Comparison of ENCODE assay signal across 1 cellular context in the genomic region with DNA sequence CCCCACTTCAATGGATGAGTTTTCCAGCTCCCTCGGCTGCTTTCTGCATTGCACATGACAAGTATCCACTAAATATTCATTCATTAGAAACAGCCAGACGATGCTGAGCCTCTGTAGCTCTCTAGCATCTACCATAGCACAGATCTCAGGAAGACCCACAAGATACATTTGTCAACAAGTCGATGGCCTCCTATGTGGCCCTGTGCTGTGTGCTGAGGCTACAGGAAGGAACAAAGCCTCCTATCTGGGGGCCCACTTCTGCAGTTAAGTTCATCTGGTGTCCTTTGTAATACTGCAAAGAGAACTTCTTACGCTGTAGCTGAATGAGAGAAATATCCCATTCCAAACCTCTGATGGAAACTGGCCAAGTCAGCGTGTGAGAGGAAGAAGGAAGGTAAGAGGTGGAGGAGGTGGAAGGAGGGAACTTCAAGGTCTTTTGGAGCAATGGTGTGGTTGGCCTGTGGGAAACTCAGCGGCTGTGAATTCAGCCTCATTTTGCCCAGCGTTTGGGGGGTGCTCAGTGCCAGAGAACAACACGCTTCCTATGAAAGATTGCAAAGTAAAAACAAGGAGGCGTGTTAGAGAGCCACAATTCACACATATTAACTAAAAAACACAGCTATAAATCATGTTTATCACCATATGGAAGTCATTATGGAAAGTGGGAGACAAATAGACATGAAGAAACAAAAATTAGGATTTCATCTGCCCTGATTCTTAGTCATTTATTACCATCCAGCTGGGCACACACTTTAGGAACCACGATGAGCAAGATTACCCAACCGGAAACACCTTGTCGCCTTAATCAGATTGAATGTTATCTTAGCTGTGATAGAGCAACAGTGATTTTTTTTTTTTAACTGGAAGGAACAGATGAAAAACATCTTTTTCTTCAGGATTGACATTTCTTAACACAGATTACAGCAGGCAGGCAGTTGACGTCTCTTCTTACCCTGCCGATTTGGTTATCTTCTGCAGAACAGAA.
TF ChIP-seq lines count a peak whose summit lies in the region.

No MANE protein-coding gene starts in this region.

TF ChIP-seq in GM12878, 131 proteins besides CTCF, POLR2A, EP300 and RAD21 (continued from another document):
- TF ChIP-seq, protein P1, sequence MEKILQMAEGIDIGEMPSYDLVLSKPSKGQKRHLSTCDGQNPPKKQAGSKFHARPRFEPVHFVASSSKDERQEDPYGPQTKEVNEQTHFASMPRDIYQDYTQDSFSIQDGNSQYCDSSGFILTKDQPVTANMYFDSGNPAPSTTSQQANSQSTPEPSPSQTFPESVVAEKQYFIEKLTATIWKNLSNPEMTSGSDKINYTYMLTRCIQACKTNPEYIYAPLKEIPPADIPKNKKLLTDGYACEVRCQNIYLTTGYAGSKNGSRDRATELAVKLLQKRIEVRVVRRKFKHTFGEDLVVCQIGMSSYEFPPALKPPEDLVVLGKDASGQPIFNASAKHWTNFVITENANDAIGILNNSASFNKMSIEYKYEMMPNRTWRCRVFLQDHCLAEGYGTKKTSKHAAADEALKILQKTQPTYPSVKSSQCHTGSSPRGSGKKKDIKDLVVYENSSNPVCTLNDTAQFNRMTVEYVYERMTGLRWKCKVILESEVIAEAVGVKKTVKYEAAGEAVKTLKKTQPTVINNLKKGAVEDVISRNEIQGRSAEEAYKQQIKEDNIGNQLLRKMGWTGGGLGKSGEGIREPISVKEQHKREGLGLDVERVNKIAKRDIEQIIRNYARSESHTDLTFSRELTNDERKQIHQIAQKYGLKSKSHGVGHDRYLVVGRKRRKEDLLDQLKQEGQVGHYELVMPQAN (conservative IDR thresholded peaks at IDR 0.05) = no peak
- TF ChIP-seq BHLHE40 (IDR thresholded peaks at IDR 0.05; ENCODE audit: borderline replicate concordance in 1 of 2, low read depth in 2 of 2, low read length in 1 of 2) (no peak), GABPA (IDR thresholded peaks at IDR 0.05; ENCODE audit: low read depth) (no peak), MEF2A (IDR thresholded peaks at IDR 0.05; ENCODE audit: insufficient read depth, low read depth, low read length) (0 out of 2 replicates have a peak, but pooled peaks have one; percentile 39), ETV6 (conservative IDR thresholded peaks at IDR 0.05 in 1 of 2, IDR thresholded peaks at IDR 0.05 in 1 of 2; ENCODE audit: borderline replicate concordance in 1 of 2, low read depth in 1 of 2) (no peak), TCF3 (IDR thresholded peaks at IDR 0.05; ENCODE audit: borderline replicate concordance, insufficient read depth, low read depth, low read length) (peak; percentile 77; the same call in 1 of the 2 replicates), RCOR1 (conservative IDR thresholded peaks at IDR 0.05; ENCODE audit: low read depth, low read length) (no peak), EED (IDR thresholded peaks at IDR 0.05; ENCODE audit: low read depth) (no peak; the same call in 1 of the 2 replicates), NFXL1 (IDR thresholded peaks at IDR 0.05; ENCODE audit: borderline replicate concordance) (no peak), ZNF274 (IDR thresholded peaks at IDR 0.05; ENCODE audit: insufficient read depth, insufficient read length) (no peak), POU2F2 (IDR thresholded peaks at IDR 0.05; ENCODE audit: borderline replicate concordance, low read depth, low read length) (no peak), BCL11A (IDR thresholded peaks at IDR 0.05; ENCODE audit: low read depth, low read length) (0 out of 2 replicates have a peak, but pooled peaks have one; percentile 31), HCFC1 (IDR thresholded peaks at IDR 0.05; ENCODE audit: low read length) (no peak), SMC3 (IDR thresholded peaks at IDR 0.05; ENCODE audit: borderline replicate concordance, low read length) (no peak), SREBF2 (IDR thresholded peaks at IDR 0.05; ENCODE audit: low read length) (no peak), TAF1 (IDR thresholded peaks at IDR 0.05; ENCODE audit: borderline replicate concordance, low read depth, low read length) (0 out of 2 replicates have a peak, but pooled peaks have one; percentile 7), PAX5 (IDR thresholded peaks at IDR 0.05; ENCODE audit: borderline replicate concordance, low read depth, low read length) (0 out of 2 replicates have a peak, but pooled peaks have one; percentile 51), NFIC (IDR thresholded peaks at IDR 0.05; ENCODE audit: low read depth, low read length) (peak; percentile 32; the same call in 1 of the 2 replicates), JUNB (IDR thresholded peaks at IDR 0.05) (peak; percentile 33; the same call in 1 of the 2 replicates), RUNX3 (IDR thresholded peaks at IDR 0.05; ENCODE audit: low read length) (peak; percentile 36; the same call in 1 of the 2 replicates), YBX1 (IDR thresholded peaks at IDR 0.05) (no peak), CREM (IDR thresholded peaks at IDR 0.05; ENCODE audit: low read depth) (no peak), RFX5 (IDR thresholded peaks at IDR 0.05; ENCODE audit: low read depth, low read length) (no peak), IRF4 (IDR thresholded peaks at IDR 0.05; ENCODE audit: low read depth, low read length) (no peak), TCF12 (IDR thresholded peaks at IDR 0.05; ENCODE audit: low read depth, low read length) (peak; percentile 64; the same call in 1 of the 2 replicates), FOXM1 (IDR thresholded peaks at IDR 0.05; ENCODE audit: low read depth, low read length) (peak; percentile 19; the same call in 1 of the 2 replicates)
- TF ChIP-seq, protein P2, sequence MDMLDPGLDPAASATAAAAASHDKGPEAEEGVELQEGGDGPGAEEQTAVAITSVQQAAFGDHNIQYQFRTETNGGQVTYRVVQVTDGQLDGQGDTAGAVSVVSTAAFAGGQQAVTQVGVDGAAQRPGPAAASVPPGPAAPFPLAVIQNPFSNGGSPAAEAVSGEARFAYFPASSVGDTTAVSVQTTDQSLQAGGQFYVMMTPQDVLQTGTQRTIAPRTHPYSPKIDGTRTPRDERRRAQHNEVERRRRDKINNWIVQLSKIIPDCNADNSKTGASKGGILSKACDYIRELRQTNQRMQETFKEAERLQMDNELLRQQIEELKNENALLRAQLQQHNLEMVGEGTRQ (IDR thresholded peaks at IDR 0.05; ENCODE audit: borderline replicate concordance, low read depth, low read length) = no peak
- TF ChIP-seq, protein P3, sequence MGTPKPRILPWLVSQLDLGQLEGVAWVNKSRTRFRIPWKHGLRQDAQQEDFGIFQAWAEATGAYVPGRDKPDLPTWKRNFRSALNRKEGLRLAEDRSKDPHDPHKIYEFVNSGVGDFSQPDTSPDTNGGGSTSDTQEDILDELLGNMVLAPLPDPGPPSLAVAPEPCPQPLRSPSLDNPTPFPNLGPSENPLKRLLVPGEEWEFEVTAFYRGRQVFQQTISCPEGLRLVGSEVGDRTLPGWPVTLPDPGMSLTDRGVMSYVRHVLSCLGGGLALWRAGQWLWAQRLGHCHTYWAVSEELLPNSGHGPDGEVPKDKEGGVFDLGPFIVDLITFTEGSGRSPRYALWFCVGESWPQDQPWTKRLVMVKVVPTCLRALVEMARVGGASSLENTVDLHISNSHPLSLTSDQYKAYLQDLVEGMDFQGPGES (IDR thresholded peaks at IDR 0.05) = no peak
- TF ChIP-seq, protein P4, sequence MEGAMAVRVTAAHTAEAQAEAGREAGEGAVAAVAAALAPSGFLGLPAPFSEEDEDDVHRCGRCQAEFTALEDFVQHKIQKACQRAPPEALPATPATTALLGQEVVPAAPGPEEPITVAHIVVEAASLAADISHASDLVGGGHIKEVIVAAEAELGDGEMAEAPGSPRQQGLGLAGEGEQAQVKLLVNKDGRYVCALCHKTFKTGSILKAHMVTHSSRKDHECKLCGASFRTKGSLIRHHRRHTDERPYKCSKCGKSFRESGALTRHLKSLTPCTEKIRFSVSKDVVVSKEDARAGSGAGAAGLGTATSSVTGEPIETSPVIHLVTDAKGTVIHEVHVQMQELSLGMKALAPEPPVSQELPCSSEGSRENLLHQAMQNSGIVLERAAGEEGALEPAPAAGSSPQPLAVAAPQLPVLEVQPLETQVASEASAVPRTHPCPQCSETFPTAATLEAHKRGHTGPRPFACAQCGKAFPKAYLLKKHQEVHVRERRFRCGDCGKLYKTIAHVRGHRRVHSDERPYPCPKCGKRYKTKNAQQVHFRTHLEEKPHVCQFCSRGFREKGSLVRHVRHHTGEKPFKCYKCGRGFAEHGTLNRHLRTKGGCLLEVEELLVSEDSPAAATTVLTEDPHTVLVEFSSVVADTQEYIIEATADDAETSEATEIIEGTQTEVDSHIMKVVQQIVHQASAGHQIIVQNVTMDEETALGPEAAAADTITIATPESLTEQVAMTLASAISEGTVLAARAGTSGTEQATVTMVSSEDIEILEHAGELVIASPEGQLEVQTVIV (IDR thresholded peaks at IDR 0.05; ENCODE audit: borderline replicate concordance, partially characterized antibody) = no peak
